Comparison of ENCODE assay signal across 20 cellular contexts in genomic region chr14:86527312-86527711, GRCh38.
DNase-seq lines count a peak whose midpoint lies in the region; TF ChIP-seq lines count a peak whose summit lies in the region.
"Had no signal": no experiment of that assay in that cellular context is flagged by ENCODE, and none has a peak within 500 bp of the region (broad histone marks: within the 10 kb centered on the region; RNA-seq: fewer than 3 reads in every experiment).

No MANE protein-coding gene starts in this region.

- H3K36me3 ChIP-seq in mammary epithelial cell (ENCODE audit: insufficient read depth, low read length) (no peaks in the 10 kb centered on the region), OCI-LY7 (ENCODE audit: insufficient read depth, low read length) (no peaks in the 10 kb centered on the region)
- H3K36me3 ChIP-seq: BLaER1, HAP-1 had no signal

- dilution Hi-C loops in mammary epithelial cell (cut with HindIII; ENCODE audit: low sequenced_read_pairs): no loop called here

- H3K9me3 ChIP-seq in mammary epithelial cell (replicated peaks; ENCODE audit: insufficient read depth, low read length): no peaks in the 10 kb centered on the region
- no peaks in the 10 kb centered on the region for H3K9me3 ChIP-seq in OCI-LY7 (ENCODE audit: low read length)
- H3K9me3 ChIP-seq: BLaER1, Caco-2, HAP-1 had no signal

- no peaks in the 10 kb centered on the region for H3K79me2 ChIP-seq in mammary epithelial cell (ENCODE audit: insufficient read depth, low read length)
- no peaks in the 10 kb centered on the region for H3K79me2 ChIP-seq in OCI-LY7 (ENCODE audit: insufficient read depth, low read depth, low read length)

- H4K20me1 ChIP-seq in mammary epithelial cell (ENCODE audit: insufficient read depth, low read length) (no peaks in the 10 kb centered on the region), OCI-LY7 (ENCODE audit: insufficient read depth, low read length) (no peaks in the 10 kb centered on the region)
- H4K20me1 ChIP-seq: BLaER1 had no signal

- H3K4me1 Mint-ChIP-seq in MCF 10A (ENCODE audit: insufficient read depth, unreplicated experiment): peaks cover 2% of the 10 kb centered on the region
- H3K4me1 Mint-ChIP-seq in nephron: peaks cover 14% of the 10 kb centered on the region
- H3K4me1 Mint-ChIP-seq: B cell; CD4-positive, CD25-positive, alpha-beta regulatory T cell had no signal

- no peak overlapping the region for H3K4me2 ChIP-seq in mammary epithelial cell (ENCODE audit: insufficient read depth, low read depth, low read length)
- H3K4me2 ChIP-seq in OCI-LY7 (ENCODE audit: low read length): no peak overlapping the region
- H3K4me2 ChIP-seq: BLaER1 had no signal

- no peaks in the 10 kb centered on the region for H3K27me3 ChIP-seq in mammary epithelial cell (ENCODE audit: insufficient read depth, low read length)
- H3K27me3 ChIP-seq: BLaER1 had no signal

- in situ Hi-C loops in mammary epithelial cell (cut with MboI; ENCODE audit: low sequenced_read_pairs in 2 of 2): no loop called here

- H3K4me3 ChIP-seq in mammary epithelial cell (replicated peaks in 1 of 3; ENCODE audit: insufficient read depth in 1 of 3, low read depth in 2 of 3, low read length in 3 of 3) (no peak overlapping the region), epithelial cell of esophagus (ENCODE audit: low read length) (no peak overlapping the region), OCI-LY7 (ENCODE audit: low read depth, low read length, poor library complexity, severe bottlenecking) (no peak overlapping the region)
- H3K4me3 ChIP-seq: BLaER1, GM12878, HAP-1 had no signal

- H3K4me3 Mint-ChIP-seq in MCF 10A (ENCODE audit: unreplicated experiment) (no peak overlapping the region), nephron (no peak overlapping the region)
- H3K4me3 Mint-ChIP-seq: B cell; CD4-positive, CD25-positive, alpha-beta regulatory T cell; CD8-positive, alpha-beta T cell; HFFc6 had no signal

- H2AFZ ChIP-seq in mammary epithelial cell (ENCODE audit: low read depth, low read length): peak overlapping the region; percentile 61
- H2AFZ ChIP-seq in OCI-LY7 (ENCODE audit: low read length): no peak overlapping the region

- H3K27ac ChIP-seq in mammary epithelial cell (ENCODE audit: insufficient read depth, low read depth, low read length): no peak overlapping the region
- no peak overlapping the region for H3K27ac ChIP-seq in OCI-LY7 (ENCODE audit: low read depth, low read length, poor library complexity, severe bottlenecking)
- H3K27ac ChIP-seq: 22Rv1, BLaER1, C4-2B had no signal

- BruUV-seq in mammary epithelial cell (replicated peaks; lab: Mats Ljungman, UMichigan) (no TSS peak), MCF 10A (replicated peaks; lab: Mats Ljungman, UMichigan) (no TSS peak), OCI-LY7 (replicated peaks; lab: Mats Ljungman, UMichigan) (no TSS peak)

- no peaks in the 10 kb centered on the region for H3K9me2 ChIP-seq in OCI-LY7 (ENCODE audit: insufficient read depth, low read length)

- H3K4me1 ChIP-seq in mammary epithelial cell (ENCODE audit: insufficient read depth, low read length): peaks cover 7% of the 10 kb centered on the region
- no peaks in the 10 kb centered on the region for H3K4me1 ChIP-seq in OCI-LY7 (ENCODE audit: insufficient read depth, low read length, poor library complexity, severe bottlenecking)
- H3K4me1 ChIP-seq: BLaER1, Caco-2, HAP-1 had no signal

- H3K27ac Mint-ChIP-seq in MCF 10A (ENCODE audit: low read depth, unreplicated experiment) (no peak overlapping the region), nephron (peak overlapping the region; percentile 63 to 82 (median 76))
- H3K27ac Mint-ChIP-seq: B cell; CD4-positive, CD25-positive, alpha-beta regulatory T cell; CD8-positive, alpha-beta T cell; HFFc6 had no signal

- TF ChIP-seq CTCF in mammary epithelial cell (conservative IDR thresholded peaks at IDR 0.05 in 1 of 2, IDR thresholded peaks at IDR 0.05 in 1 of 2; ENCODE audit: extremely low read depth in 1 of 2, insufficient read depth in 1 of 2, low read depth in 1 of 2, low read length in 2 of 2) (no peak), MCF 10A (IDR thresholded peaks at IDR 0.05; ENCODE audit: unreplicated experiment) (no peak), epithelial cell of esophagus (IDR thresholded peaks at IDR 0.05; ENCODE audit: insufficient read depth, low read depth, low read length, missing control alignments) (no peak), nephron (IDR thresholded peaks at IDR 0.05; ENCODE audit: unreplicated experiment in 3 of 3) (no peak), OCI-LY7 (conservative IDR thresholded peaks at IDR 0.05; ENCODE audit: low read length) (no peak)

- H3K9me3 Mint-ChIP-seq in MCF 10A (ENCODE audit: unreplicated experiment) (no peaks in the 10 kb centered on the region), nephron (peaks cover 11% of the 10 kb centered on the region)

- no peaks in the 10 kb centered on the region for H3K27me3 Mint-ChIP-seq in MCF 10A (ENCODE audit: insufficient read depth, unreplicated experiment)
- H3K27me3 Mint-ChIP-seq in nephron (ENCODE audit: low read depth): no peaks in the 10 kb centered on the region
- H3K27me3 Mint-ChIP-seq: B cell; CD4-positive, CD25-positive, alpha-beta regulatory T cell had no signal

- POLR2A ChIA-PET in MCF 10A (lab: Yijun Ruan, JAX): no interaction called here
- POLR2A ChIA-PET in OCI-LY7 (lab: Charles Lee): no interaction called here

- intact Hi-C loops in mammary epithelial cell (cut with micrococcal nuclease): no loop called here
- intact Hi-C loops in MCF 10A (cut with micrococcal nuclease): no loop called here
- intact Hi-C loops in OCI-LY7 (cut with micrococcal nuclease; ENCODE audit: unreplicated experiment): no loop called here

- peak; percentile 5 for DNase-seq in mammary epithelial cell
- DNase-seq in MCF 10A (ENCODE audit: unreplicated experiment): no peak
- peak; percentile 70 for DNase-seq in epithelial cell of esophagus (ENCODE audit: low read depth)
- DNase-seq in NCI-H226: no peak
- DNase-seq in OCI-LY7 (ENCODE audit: low spot score): no peak
- DNase-seq: Caco-2; CD4-positive, CD25-positive, alpha-beta regulatory T cell; CD8-positive, alpha-beta T cell; DMS153; DND-41; GDM1; GOT3; HFFc6 had no signal

- H3K36me3 Mint-ChIP-seq in MCF 10A (ENCODE audit: insufficient read depth, unreplicated experiment): no peaks in the 10 kb centered on the region
- peaks cover 5% of the 10 kb centered on the region for H3K36me3 Mint-ChIP-seq in nephron (ENCODE audit: low read depth)
- H3K36me3 Mint-ChIP-seq: CD4-positive, CD25-positive, alpha-beta regulatory T cell; CD8-positive, alpha-beta T cell had no signal

- CTCF ChIA-PET in mammary epithelial cell (lab: Charles Lee; ENCODE audit: low non-redundant PET): no interaction called here
- CTCF ChIA-PET in MCF 10A (lab: Yijun Ruan, JAX): no interaction called here
- CTCF ChIA-PET in OCI-LY7 (lab: Charles Lee; ENCODE audit: unreplicated experiment): no interaction called here

- no peak overlapping the region for H3K9ac ChIP-seq in mammary epithelial cell (ENCODE audit: insufficient read depth, low read length)
- H3K9ac ChIP-seq: BLaER1 had no signal

Comparison
In these comparisons a context has a peak if more than half of its experiments do, and no peak if none do; other contexts are left out.
1. DNase-seq: peak in mammary epithelial cell (single experiment) and epithelial cell of esophagus (single experiment); none in MCF 10A (single experiment), NCI-H226 (single experiment) and OCI-LY7 (single experiment).